8 cellular contexts compared by ENCODE assay signal in genomic region chr2:172339431-172340010, GRCh38.
A peak's percentile ranks its signal among the peaks of the same experiment; 100 is the strongest.
DNase-seq lines count a peak whose midpoint lies in the region; ATAC-seq, FAIRE-seq and TF ChIP-seq lines count a peak whose summit lies in the region.

No MANE protein-coding gene starts in this region.

- DNase-seq in A549 (ENCODE audit: low read depth in 1 of 2, low spot score in 1 of 2), result no peak
- DNase-seq in ELF-1 (ENCODE audit: low read depth, low spot score), result peak; percentile 58
- DNase-seq in activated T-cell treated with anti-CD3 and anti-CD28 coated beads, Interleukin-2, amount 50 U/mL, for 4 hours, result no peak
- DNase-seq in left lung, result no peak
- no peak for DNase-seq in HTR-8/SVneo (ENCODE audit: insufficient read length, low spot score)
- no peak for DNase-seq in thyroid gland
- no peak for DNase-seq in superior temporal gyrus (ENCODE audit: extremely low spot score)

- H3K36me3 Mint-ChIP-seq in activated T-cell treated with anti-CD3 and anti-CD28 coated beads, Interleukin-2, amount 50 U/mL, for 4 hours (ENCODE audit: insufficient read depth), result no peaks in the 10 kb centered on the region

- TF ChIP-seq CTCF in A549 (IDR thresholded peaks at IDR 0.05), result no peak
- no peak for TF ChIP-seq CTCF in left lung (IDR thresholded peaks at IDR 0.05)
- TF ChIP-seq CTCF in thyroid gland (IDR thresholded peaks at IDR 0.05), result no peak

- H3K4me1 ChIP-seq in A549 (peaks cover 24% of the 10 kb centered on the region), left lung (peaks cover 3 to 9% of the 10 kb centered on the region in 2 donors), thyroid gland (no peaks in the 10 kb centered on the region)

- H3K27ac ChIP-seq in A549 (no peak overlapping the region), left lung (peak overlapping the region in 1 of 2 donors; percentile 42), thyroid gland (no peak overlapping the region)

- TF ChIP-seq POLR2A in A549 (IDR thresholded peaks at IDR 0.05; ENCODE audit: low read length) (no peak), thyroid gland (IDR thresholded peaks at IDR 0.05) (no peak)

- POLR2A ChIA-PET in A549 (lab: Yijun Ruan, JAX), result no interaction called here

- no peaks in the 10 kb centered on the region for H3K36me3 ChIP-seq in left lung
- H3K36me3 ChIP-seq in thyroid gland, result no peaks in the 10 kb centered on the region

- TF ChIP-seq RAD21 in A549 (conservative IDR thresholded peaks at IDR 0.05 in 1 of 2, IDR thresholded peaks at IDR 0.05 in 1 of 2), result no peak

- no peak for TF ChIP-seq EP300 in A549 (IDR thresholded peaks at IDR 0.05)

- CTCF ChIA-PET in A549 (lab: Yijun Ruan, JAX), result interaction anchor here (1.6 kb wide), 1 partner anchor 122 kb away, joined by 3 read pairs; no protein-coding TSS in a partner anchor

- no peaks in the 10 kb centered on the region for H3K27me3 ChIP-seq in left lung
- no peaks in the 10 kb centered on the region for H3K27me3 ChIP-seq in thyroid gland

- peaks cover 5% of the 10 kb centered on the region; the same call in 1 of the 3 replicates for H3K9me3 ChIP-seq in A549
- H3K9me3 ChIP-seq in left lung, result peaks cover 0 to 10% of the 10 kb centered on the region in 2 donors
- H3K9me3 ChIP-seq in thyroid gland, result no peaks in the 10 kb centered on the region

- H3K4me2 ChIP-seq in A549, result peak overlapping the region; percentile 61

- peaks cover 6% of the 10 kb centered on the region for H3K9me3 Mint-ChIP-seq in activated T-cell treated with anti-CD3 and anti-CD28 coated beads, Interleukin-2, amount 50 U/mL, for 4 hours

- H3K4me1 Mint-ChIP-seq in activated T-cell treated with anti-CD3 and anti-CD28 coated beads, Interleukin-2, amount 50 U/mL, for 4 hours (ENCODE audit: low read depth), result peaks cover 24% of the 10 kb centered on the region

- no peaks in the 10 kb centered on the region for H3K27me3 Mint-ChIP-seq in activated T-cell treated with anti-CD3 and anti-CD28 coated beads, Interleukin-2, amount 50 U/mL, for 4 hours (ENCODE audit: low read depth)

- WGBS in A549 (ENCODE audit: missing lambda C conversion rate), result 55% methylated on average over 5 of the region's 6 CpGs
- WGBS in thyroid gland, 2 donors, result 67 to 75% methylated on average over 6 of the region's 6 CpGs

- H3K4me3 Mint-ChIP-seq in activated T-cell treated with anti-CD3 and anti-CD28 coated beads, Interleukin-2, amount 50 U/mL, for 4 hours, result peak overlapping the region; percentile 59

- H3K4me3 ChIP-seq in A549 (no peak overlapping the region), left lung (no peak overlapping the region), thyroid gland (replicated peaks in 1 of 3) (no peak overlapping the region)

- FAIRE-seq in A549 (lab: Jason Lieb, UNC) (no peak), HTR-8/SVneo (lab: Jason Lieb, UNC) (no peak)

- ATAC-seq in A549 (peak in 1 of 2 experiments; percentile 42; a peak in 3 of 6 replicates), left lung (peak; percentile 32), HG03097 (IDR thresholded peaks at IDR 0.05; ENCODE audit: low FRiP score, unreplicated experiment) (no peak)
- peak; percentile 52 to 55 for ATAC-seq in activated T-cell treated with anti-CD3 and anti-CD28 coated beads, Interleukin-2, amount 50 U/mL, for 4 hours

- intact Hi-C loops in left lung (cut with DNase I) (no loop called here), thyroid gland (cut with DNase I) (no loop called here)

TF ChIP-seq in A549, 52 proteins besides CTCF, POLR2A, EP300 and RAD21:
- TF ChIP-seq FOSB (CRISPR knock-in tag; IDR thresholded peaks at IDR 0.05) (no peak), RFX5 (IDR thresholded peaks at IDR 0.05) (no peak), SREBF2 (IDR thresholded peaks at IDR 0.05) (no peak), HES2 (IDR thresholded peaks at IDR 0.05) (no peak), MAZ (IDR thresholded peaks at IDR 0.05; ENCODE audit: borderline replicate concordance, low read depth, low read length) (no peak)
